In the genomic region with DNA sequence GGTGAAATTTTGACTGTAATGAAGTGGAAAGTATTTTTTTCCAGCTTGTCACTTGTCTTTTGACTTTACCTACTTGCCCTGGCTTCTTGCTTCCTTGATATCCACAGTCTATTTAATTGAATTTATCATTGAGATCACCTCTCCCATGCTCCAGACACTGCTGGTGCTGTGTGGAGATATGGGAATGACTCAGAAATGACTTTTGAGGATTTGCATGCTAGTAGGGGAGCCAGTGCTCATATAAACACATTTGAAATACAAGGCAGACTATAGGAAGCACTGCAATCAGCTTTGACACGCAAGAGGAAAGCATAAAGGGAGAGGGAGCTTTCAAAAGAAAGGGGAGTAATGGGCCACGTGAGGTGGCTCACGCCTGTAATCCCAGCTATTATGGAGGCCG, we compare ENCODE assay signal across 22 cellular contexts. TPM values are rescaled to one million over a fixed set of nuclear protein-coding genes. Genes with fewer than 3 reads are reported as not detected.
DNase-seq lines count a peak whose midpoint lies in the region; ATAC-seq, FAIRE-seq and TF ChIP-seq lines count a peak whose summit lies in the region.
"Had no signal": no experiment of that assay in that cellular context is flagged by ENCODE, and none has a peak within 500 bp of the region (broad histone marks: within the 10 kb centered on the region; RNA-seq: fewer than 3 reads in every experiment).

No MANE protein-coding gene starts in this region.

- H3K4me3 Mint-ChIP-seq in WTC11 = no peak overlapping the region
- H3K4me3 Mint-ChIP-seq: T-cell had no signal

- peaks cover 4 to 11% of the 10 kb centered on the region in 2 experiments; a peak in 4 of 5 replicates for H3K27me3 ChIP-seq in K562 (ENCODE audit: control insufficient read depth in 2 of 2, insufficient read depth in 2 of 2, low read length in 2 of 2)
- H3K27me3 ChIP-seq: Peyer's patch had no signal

- no peaks in the 10 kb centered on the region for H3K9me1 ChIP-seq in K562 (ENCODE audit: control insufficient read depth, insufficient read depth, low read length)

- TF ChIP-seq CTCF in K562 (IDR thresholded peaks at IDR 0.05 in 2 of 3, conservative IDR thresholded peaks at IDR 0.05 in 1 of 3; ENCODE audit: insufficient read depth in 2 of 3, low read depth in 1 of 3, low read length in 3 of 3) = no peak
- no peak for TF ChIP-seq CTCF in GM10266 (IDR thresholded peaks at IDR 0.05; ENCODE audit: control insufficient read depth, insufficient read depth, low read depth, missing control alignments)
- TF ChIP-seq CTCF in WTC11 (IDR thresholded peaks at IDR 0.05) = no peak

- no peak for TF ChIP-seq POLR2A in K562 (conservative IDR thresholded peaks at IDR 0.05)

- no peak for FAIRE-seq in K562 (lab: Jason Lieb, UNC)
- FAIRE-seq: G401.6 had no signal

- no peak for TF ChIP-seq EP300 in K562 (IDR thresholded peaks at IDR 0.05; ENCODE audit: low read length)

- no peaks in the 10 kb centered on the region for H3K79me2 ChIP-seq in K562 (ENCODE audit: control insufficient read depth, insufficient read depth, low read length)

- H3K9me3 Mint-ChIP-seq in WTC11 = peaks cover 15% of the 10 kb centered on the region

- no peak overlapping the region for H3K4me3 ChIP-seq in K562
- H3K4me3 ChIP-seq: A549, Peyer's patch had no signal

- no peak overlapping the region for H2AFZ ChIP-seq in K562 (ENCODE audit: low read depth, low read length)

- in situ Hi-C loops in K562 (cut with MboI) = no loop called here

- no peak overlapping the region for H3K9ac ChIP-seq in K562 (ENCODE audit: insufficient read depth in 1 of 2, low read depth in 2 of 2, low read length in 2 of 2)
- H3K9ac ChIP-seq: KMS-11 had no signal

- H3K27ac ChIP-seq in K562 (ENCODE audit: extremely low read depth, low read depth, low read length) = no peak overlapping the region
- H3K27ac ChIP-seq: A549, KMS-11, Peyer's patch had no signal

- intact Hi-C loops in K562 (cut with micrococcal nuclease) = no loop called here

- BruUV-seq in K562 (replicated peaks; lab: Mats Ljungman, UMichigan) = no TSS peak

- no peaks in the 10 kb centered on the region; the same call in 1 of the 2 replicates for H3K36me3 Mint-ChIP-seq in WTC11

- WGBS in K562 (ENCODE audit: insufficient coverage, low coverage, missing lambda C conversion rate) = 0% methylated on average over 1 of the region's 4 CpGs

- TF ChIP-seq RAD21 in K562 (CRISPR knock-in tag; conservative IDR thresholded peaks at IDR 0.05 in 1 of 2, IDR thresholded peaks at IDR 0.05 in 1 of 2) = no peak

- no peaks in the 10 kb centered on the region for H4K20me1 ChIP-seq in K562 (replicated peaks; ENCODE audit: control insufficient read depth, insufficient read depth, low read length)

- H3K4me1 ChIP-seq in K562 (replicated peaks in 1 of 2; ENCODE audit: control insufficient read depth in 2 of 2, insufficient read depth in 2 of 2, low read length in 2 of 2) = no peaks in the 10 kb centered on the region
- H3K4me1 ChIP-seq: BE2C, Peyer's patch had no signal

- DNase-seq in H4 (ENCODE audit: low spot score) (peak; percentile 28), K562 (ENCODE audit: extremely low read depth in 1 of 4, low spot score in 3 of 4) (no peak), iris pigment epithelial cell (ENCODE audit: low read depth) (peak; percentile 24), GM10266 (ENCODE audit: extremely low spot score) (no peak), ecto neural progenitor cell (ENCODE audit: low spot score) (no peak), WTC11 (ENCODE audit: low spot score) (no peak)
- DNase-seq: BE2C, DMS79 treated with DMSO at 0.1 percent for 48 hours, H7, MV-4-11, NCI-H1105 treated with DMSO at 0.1 percent for 48 hours, NCI-H2029 treated with DMSO at 0.1 percent for 48 hours, NCI-H524 treated with DMSO at 0.1 percent for 48 hours, NCI-H82, Peyer's patch, T-cell had no signal

- no peaks in the 10 kb centered on the region for H3K27me3 Mint-ChIP-seq in WTC11 (ENCODE audit: low read depth)

- no peaks in the 10 kb centered on the region for H3K4me1 Mint-ChIP-seq in WTC11
- H3K4me1 Mint-ChIP-seq: T-cell had no signal

- H3K36me3 ChIP-seq in K562 (ENCODE audit: control insufficient read depth, insufficient read depth, low read length) = no peaks in the 10 kb centered on the region
- H3K36me3 ChIP-seq: BE2C, Peyer's patch had no signal

- POLR2A ChIA-PET in K562 (lab: Yijun Ruan, JAX) (no interaction called here), WTC11 (lab: Charles Lee) (no interaction called here)

- H3K27ac Mint-ChIP-seq in WTC11 = no peak overlapping the region
- H3K27ac Mint-ChIP-seq: T-cell had no signal

- CTCF ChIA-PET in K562 (lab: Yijun Ruan, JAX; ENCODE audit: low intra/inter-chr PET ratio) = no interaction called here
- CTCF ChIA-PET in WTC11 (lab: Charles Lee) = interaction anchor here (0.9 to 1.3 kb wide), 2 partner anchors 20 to 250 kb away, joined by 4 to 6 read pairs; no protein-coding TSS in a partner anchor

- H3K4me2 ChIP-seq in K562 (ENCODE audit: insufficient read depth, low read length) = no peak overlapping the region
- H3K4me2 ChIP-seq: A549, KMS-11 had no signal

- ATAC-seq in K562 (no peak), WTC11 (no peak), GM18517 (IDR thresholded peaks at IDR 0.05; ENCODE audit: unreplicated experiment) (no peak)
- ATAC-seq: A549, SK-N-SH treated with all-trans-retinoic acid at 6 μM for 48 hours, T-cell had no signal

- H3K9me3 ChIP-seq in K562 (replicated peaks; ENCODE audit: control insufficient read depth, insufficient read depth, low read depth, low read length) = no peaks in the 10 kb centered on the region
- H3K9me3 ChIP-seq: A549, BE2C, Peyer's patch had no signal

TF ChIP-seq in K562, 482 proteins besides CTCF, POLR2A, EP300 and RAD21:
- TF ChIP-seq SNIP1 (IDR thresholded peaks at IDR 0.05; ENCODE audit: low read depth) (no peak), FOSL1 (tag; conservative IDR thresholded peaks at IDR 0.05) (peak; percentile 33; the same call in 1 of the 2 replicates)

TF ChIP-seq in WTC11, 78 proteins besides CTCF, POLR2A, EP300 and RAD21 (continues in another document):
- TF ChIP-seq, protein P1, sequence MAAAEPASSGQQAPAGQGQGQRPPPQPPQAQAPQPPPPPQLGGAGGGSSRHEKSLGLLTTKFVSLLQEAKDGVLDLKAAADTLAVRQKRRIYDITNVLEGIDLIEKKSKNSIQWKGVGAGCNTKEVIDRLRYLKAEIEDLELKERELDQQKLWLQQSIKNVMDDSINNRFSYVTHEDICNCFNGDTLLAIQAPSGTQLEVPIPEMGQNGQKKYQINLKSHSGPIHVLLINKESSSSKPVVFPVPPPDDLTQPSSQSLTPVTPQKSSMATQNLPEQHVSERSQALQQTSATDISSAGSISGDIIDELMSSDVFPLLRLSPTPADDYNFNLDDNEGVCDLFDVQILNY (CRISPR knock-in tag; IDR thresholded peaks at IDR 0.05) = no peak
- TF ChIP-seq, protein P2, sequence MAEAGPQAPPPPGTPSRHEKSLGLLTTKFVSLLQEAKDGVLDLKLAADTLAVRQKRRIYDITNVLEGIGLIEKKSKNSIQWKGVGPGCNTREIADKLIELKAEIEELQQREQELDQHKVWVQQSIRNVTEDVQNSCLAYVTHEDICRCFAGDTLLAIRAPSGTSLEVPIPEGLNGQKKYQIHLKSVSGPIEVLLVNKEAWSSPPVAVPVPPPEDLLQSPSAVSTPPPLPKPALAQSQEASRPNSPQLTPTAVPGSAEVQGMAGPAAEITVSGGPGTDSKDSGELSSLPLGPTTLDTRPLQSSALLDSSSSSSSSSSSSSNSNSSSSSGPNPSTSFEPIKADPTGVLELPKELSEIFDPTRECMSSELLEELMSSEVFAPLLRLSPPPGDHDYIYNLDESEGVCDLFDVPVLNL (CRISPR knock-in tag; IDR thresholded peaks at IDR 0.05; ENCODE audit: borderline replicate concordance, low read depth) = no peak
- TF ChIP-seq, protein P3, sequence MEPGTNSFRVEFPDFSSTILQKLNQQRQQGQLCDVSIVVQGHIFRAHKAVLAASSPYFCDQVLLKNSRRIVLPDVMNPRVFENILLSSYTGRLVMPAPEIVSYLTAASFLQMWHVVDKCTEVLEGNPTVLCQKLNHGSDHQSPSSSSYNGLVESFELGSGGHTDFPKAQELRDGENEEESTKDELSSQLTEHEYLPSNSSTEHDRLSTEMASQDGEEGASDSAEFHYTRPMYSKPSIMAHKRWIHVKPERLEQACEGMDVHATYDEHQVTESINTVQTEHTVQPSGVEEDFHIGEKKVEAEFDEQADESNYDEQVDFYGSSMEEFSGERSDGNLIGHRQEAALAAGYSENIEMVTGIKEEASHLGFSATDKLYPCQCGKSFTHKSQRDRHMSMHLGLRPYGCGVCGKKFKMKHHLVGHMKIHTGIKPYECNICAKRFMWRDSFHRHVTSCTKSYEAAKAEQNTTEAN (CRISPR knock-in tag; IDR thresholded peaks at IDR 0.05) = no peak
- TF ChIP-seq KAT7 (CRISPR knock-in tag; IDR thresholded peaks at IDR 0.05; ENCODE audit: borderline replicate concordance) = no peak
- TF ChIP-seq ZNF232 (CRISPR knock-in tag; IDR thresholded peaks at IDR 0.05) = no peak
- no peak for TF ChIP-seq ZNF671 (CRISPR knock-in tag; IDR thresholded peaks at IDR 0.05)
- no peak for TF ChIP-seq IRF2 (CRISPR knock-in tag; IDR thresholded peaks at IDR 0.05; ENCODE audit: borderline replicate concordance, low read depth)
- no peak for TF ChIP-seq SP1 (CRISPR knock-in tag; conservative IDR thresholded peaks at IDR 0.05)
- no peak for TF ChIP-seq ETV6 (CRISPR knock-in tag; IDR thresholded peaks at IDR 0.05)

RNA-seq across cellular contexts. Expression of a gene that starts 7.3 kb away (rescaled TPM):
- not detected in 2 replicates for total RNA-seq in H4 (2014; rRNA removed; shearing (Covaris generic))
- 0.07 TPM in 1 of 2 replicates, not detected in the other for total RNA-seq in K562 (2011; cell fraction: chromatin; rRNA removed; ENCODE audit: low replicate concordance)
- total RNA-seq in K562 (2011; cell fraction: nucleolus; rRNA removed) = not detected in 2 replicates
- total RNA-seq in K562 (2011; cell fraction: nucleoplasm; rRNA removed) = not detected in 2 replicates
- total RNA-seq in K562 (2014; rRNA removed) (not detected in 2 replicates), K562 (2014; rRNA removed; fragmentation: Illumina TruSeq; extraction: Trizol) (0.03 TPM in 1 of 2 replicates, not detected in the other), K562 (2015; rRNA removed; fragmentation: Illumina TruSeq; extraction: Trizol) (0.04 TPM in 1 of 2 replicates, not detected in the other), K562 (2021) (not detected in 2 replicates), WTC11 (2021) (0.32 to 1.2 TPM (median 0.77 TPM) in 3 replicates)
- polyA plus RNA-seq in K562 (2011; rRNA removed) (0.01 TPM in 1 of 2 replicates, not detected in the other), K562 (2014; fragmentation: Illumina TruSeq; extraction: Trizol) (0.03 TPM in 1 of 2 replicates, not detected in the other), K562 (2014; fragmentation: Nextera tagmentation; extraction: Ambion mirVana) (under 1 TPM; 0.03 to 0.06 TPM), K562 (2014; rRNA removed) (0.01 TPM in 1 of 2 replicates, not detected in the other)
- polyA plus RNA-seq in K562 (2011; cell fraction: cytosol; rRNA removed) = 0.01 TPM in 1 of 2 replicates, not detected in the other
- not detected in 2 replicates for polyA plus RNA-seq in K562 (2011; cell fraction: nucleus; rRNA removed)
- polyA plus RNA-seq in K562 (2012) = 0.01 and 0.06 TPM in 2 replicates
- not detected in 2 replicates for polyA minus RNA-seq in K562 (2011; rRNA and poly(A)+ RNA removed)
- not detected in 2 replicates for polyA minus RNA-seq in K562 (2011; cell fraction: cytosol; rRNA and poly(A)+ RNA removed)
- polyA minus RNA-seq in K562 (2011; cell fraction: nucleus; rRNA and poly(A)+ RNA removed) = not detected in 2 replicates
- total RNA-seq: OCI-LY7, Peyer's patch, T-cell had no signal
- polyA plus RNA-seq: A549 had no signal

Comparison
In these comparisons a context has a peak if more than half of its experiments do, and no peak if none do; other contexts are left out.
1. DNase-seq: peak in H4 (single experiment) and iris pigment epithelial cell (single experiment); none in K562 (0 of 4), GM10266 (single experiment), ecto neural progenitor cell (single experiment) and WTC11 (single experiment).